ENCODE assay signal across 9 cellular contexts in genomic region chr5:139668064-139668880, GRCh38. TPM values are rescaled to one million over a fixed set of nuclear protein-coding genes. Genes with fewer than 3 reads are reported as not detected.
DNase-seq lines count a peak whose midpoint lies in the region; ATAC-seq and TF ChIP-seq lines count a peak whose summit lies in the region.
"Had no signal": no experiment of that assay in that cellular context is flagged by ENCODE, and none has a peak within 500 bp of the region (broad histone marks: within the 10 kb centered on the region; RNA-seq: fewer than 3 reads in every experiment).

No MANE protein-coding gene starts in this region.

- no peaks in the 10 kb centered on the region for H3K9me3 ChIP-seq in SJSA1 (replicated peaks)
- H3K9me3 ChIP-seq in mammary epithelial cell (replicated peaks; ENCODE audit: insufficient read depth, low read length): no peaks in the 10 kb centered on the region
- H3K9me3 ChIP-seq in liver (ENCODE audit: control insufficient read depth in 4 of 4, low read length in 3 of 4): no peaks in the 10 kb centered on the region

- intact Hi-C loops in mammary epithelial cell (cut with micrococcal nuclease): loop anchor here (1.0 kb wide), 1 partner anchor 22 kb away; no protein-coding TSS in a partner anchor

- no TSS peak for BruUV-seq in mammary epithelial cell (replicated peaks; lab: Mats Ljungman, UMichigan)

- H3K4me3 ChIP-seq in SJSA1 (peak overlapping the region; percentile 33), mammary epithelial cell (replicated peaks in 1 of 3; ENCODE audit: insufficient read depth in 1 of 3, low read depth in 2 of 3, low read length in 3 of 3) (peak overlapping the region; percentile 24 to 40 (median 33)), liver (ENCODE audit: low read depth in 1 of 3, low read length in 3 of 3) (peak overlapping the region in 1 of 3 donors; percentile 43)

- H3K4me2 ChIP-seq in mammary epithelial cell (ENCODE audit: insufficient read depth, low read depth, low read length): peak overlapping the region; percentile 98

- WGBS in mammary epithelial cell (ENCODE audit: low coverage, missing lambda C conversion rate): 4% methylated on average over 12 of the region's 55 CpGs
- WGBS in liver: 10% methylated on average over 55 of the region's 55 CpGs

- peak overlapping the region; percentile 73 for H3K9ac ChIP-seq in mammary epithelial cell (ENCODE audit: insufficient read depth, low read length)
- peak overlapping the region in 1 of 2 donors; percentile 67 for H3K9ac ChIP-seq in liver (ENCODE audit: low read depth in 1 of 2, low read length in 2 of 2)

- dilution Hi-C loops in mammary epithelial cell (cut with HindIII; ENCODE audit: low sequenced_read_pairs): no loop called here

- H3K79me2 ChIP-seq in mammary epithelial cell (ENCODE audit: insufficient read depth, low read length): peaks cover 50% of the 10 kb centered on the region

- DNase-seq in DMS53 (lab: John Stamatoyannopoulos, UW): peak; percentile 67
- DNase-seq in DMS53 treated with DMSO at 0.1 percent for 48 hours (lab: John Stamatoyannopoulos, UW; ENCODE audit: unreplicated experiment): no peak
- DNase-seq in SJSA1 (ENCODE audit: low read depth in 1 of 2, low spot score in 2 of 2): no peak
- DNase-seq in mammary epithelial cell: peak; percentile 73
- peak; percentile 31 for DNase-seq in stimulated activated naive CD4-positive, alpha-beta T cell treated with Interleukin-2 at 50 U/mL for 16 hours (lab: John Stamatoyannopoulos, UW)

- H3K27me3 ChIP-seq in SJSA1 (replicated peaks) (no peaks in the 10 kb centered on the region), mammary epithelial cell (ENCODE audit: insufficient read depth, low read length) (no peaks in the 10 kb centered on the region), liver (ENCODE audit: control insufficient read depth in 4 of 4, insufficient read depth in 4 of 4, low read length in 3 of 4) (no peaks in the 10 kb centered on the region)

- H2AFZ ChIP-seq in mammary epithelial cell (ENCODE audit: low read depth, low read length): peak overlapping the region; percentile 94

- TF ChIP-seq RAD21 in liver (IDR thresholded peaks at IDR 0.05): no peak

- in situ Hi-C loops in mammary epithelial cell (cut with MboI; ENCODE audit: low sequenced_read_pairs in 2 of 2): no loop called here

- peaks cover 63% of the 10 kb centered on the region for H3K4me1 ChIP-seq in SJSA1 (replicated peaks)
- H3K4me1 ChIP-seq in mammary epithelial cell (ENCODE audit: insufficient read depth, low read length): peaks cover 57% of the 10 kb centered on the region
- peaks cover 63 to 97% (median 92%) of the 10 kb centered on the region in 4 donors for H3K4me1 ChIP-seq in liver (ENCODE audit: control insufficient read depth in 4 of 4, insufficient read depth in 4 of 4, low read length in 3 of 4)

- CTCF ChIA-PET in mammary epithelial cell (lab: Charles Lee; ENCODE audit: low non-redundant PET): interaction anchor here (0.5 kb wide), 1 partner anchor 120 kb away, joined by 3 read pairs; no protein-coding TSS in a partner anchor

- H3K27ac ChIP-seq in SJSA1 (peak overlapping the region; percentile 85), mammary epithelial cell (ENCODE audit: insufficient read depth, low read depth, low read length) (peak overlapping the region; percentile 85), liver (ENCODE audit: low read depth in 1 of 2, low read length in 2 of 2) (peak overlapping the region; percentile 77 to 85)
- H3K27ac ChIP-seq: 22Rv1 had no signal

- H4K20me1 ChIP-seq in mammary epithelial cell (ENCODE audit: insufficient read depth, low read length): no peaks in the 10 kb centered on the region

- H3K36me3 ChIP-seq in SJSA1 (peaks cover 51% of the 10 kb centered on the region), mammary epithelial cell (ENCODE audit: insufficient read depth, low read length) (no peaks in the 10 kb centered on the region), liver (ENCODE audit: control insufficient read depth in 4 of 4, insufficient read depth in 3 of 4, low read depth in 1 of 4, low read length in 3 of 4) (no peaks in the 10 kb centered on the region)

- TF ChIP-seq CTCF in mammary epithelial cell (conservative IDR thresholded peaks at IDR 0.05 in 1 of 2, IDR thresholded peaks at IDR 0.05 in 1 of 2; ENCODE audit: extremely low read depth in 1 of 2, insufficient read depth in 1 of 2, low read depth in 1 of 2, low read length in 2 of 2) (no peak), liver (IDR thresholded peaks at IDR 0.05; ENCODE audit: low read depth, low read length, missing input control) (no peak)

- ATAC-seq in GM19023 (IDR thresholded peaks at IDR 0.05; ENCODE audit: unreplicated experiment): no peak
- ATAC-seq in HG03280 (IDR thresholded peaks at IDR 0.05; ENCODE audit: unreplicated experiment): no peak

TF ChIP-seq in liver, 16 proteins besides CTCF, POLR2A, EP300 and RAD21:
- no peak for TF ChIP-seq JUND (IDR thresholded peaks at IDR 0.05)
- TF ChIP-seq, protein P1, sequence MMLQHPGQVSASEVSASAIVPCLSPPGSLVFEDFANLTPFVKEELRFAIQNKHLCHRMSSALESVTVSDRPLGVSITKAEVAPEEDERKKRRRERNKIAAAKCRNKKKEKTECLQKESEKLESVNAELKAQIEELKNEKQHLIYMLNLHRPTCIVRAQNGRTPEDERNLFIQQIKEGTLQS (IDR thresholded peaks at IDR 0.05): no peak
- no peak for TF ChIP-seq NR2F2 (IDR thresholded peaks at IDR 0.05)
- TF ChIP-seq HNF4G (IDR thresholded peaks at IDR 0.05): no peak
- no peak for TF ChIP-seq TAF1 (conservative IDR thresholded peaks at IDR 0.05)
- no peak for TF ChIP-seq ZBTB33 (IDR thresholded peaks at IDR 0.05)
- no peak for TF ChIP-seq REST (IDR thresholded peaks at IDR 0.05)
- no peak for TF ChIP-seq FOXA1 (IDR thresholded peaks at IDR 0.05)
- TF ChIP-seq MAX (IDR thresholded peaks at IDR 0.05): no peak
- no peak for TF ChIP-seq YY1 (IDR thresholded peaks at IDR 0.05)
- no peak for TF ChIP-seq HNF4A (conservative IDR thresholded peaks at IDR 0.05)
- TF ChIP-seq FOXA2 (IDR thresholded peaks at IDR 0.05): no peak
- TF ChIP-seq RXRA (IDR thresholded peaks at IDR 0.05): no peak
- TF ChIP-seq EGR1 (IDR thresholded peaks at IDR 0.05; ENCODE audit: low read depth in 2 of 2): no peak

RNA-seq across cellular contexts. Expression of gene CXXC5, which starts 20.1 kb away (rescaled TPM):
- 101 and 114 TPM in 2 replicates for total RNA-seq in SJSA1 (2014; rRNA removed; shearing (Covaris generic))
- total RNA-seq in mammary epithelial cell (10 to 100 TPM; 13.8 to 47.3 TPM), liver (10 to 100 TPM; 59.1 to 78.6 TPM)
- polyA plus RNA-seq in mammary epithelial cell (16.6 TPM), liver (10 to 100 TPM; 40.6 to 70.0 TPM)
- polyA minus RNA-seq in mammary epithelial cell: 5.8 TPM

Comparison
In these comparisons a context has a peak if more than half of its experiments do, and no peak if none do; other contexts are left out.
1. DNase-seq: peak in DMS53 (single experiment), mammary epithelial cell (single experiment) and stimulated activated naive CD4-positive, alpha-beta T cell treated with Interleukin-2 at 50 U/mL for 16 hours (single experiment); none in DMS53 treated with DMSO at 0.1 percent for 48 hours (single experiment) and SJSA1 (0 of 2).
2. Peak in every context shown above with its lines, with median percentiles within 50 percentile points of each other: H3K27ac ChIP-seq.